In the genomic region with DNA sequence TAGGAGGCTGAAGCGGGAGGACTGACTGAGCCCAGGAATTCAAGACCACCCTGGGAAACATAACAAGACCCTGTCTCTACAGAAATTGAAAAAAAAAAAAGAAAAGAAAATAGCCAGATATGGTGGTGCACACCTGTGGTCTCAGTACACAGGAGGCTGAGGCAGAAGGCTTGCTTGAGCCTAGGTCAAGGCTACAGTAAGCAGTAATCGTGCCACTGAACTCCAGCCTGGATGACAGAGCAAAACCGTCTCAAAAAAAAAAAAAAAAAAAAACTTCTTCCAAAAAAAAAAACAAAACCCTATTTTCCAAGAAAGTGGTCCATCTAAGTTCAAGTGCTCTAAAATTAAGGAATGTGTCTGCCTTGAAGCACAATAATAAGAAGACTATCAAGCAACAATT, we compare ENCODE assay signal across 1 cellular context.
TF ChIP-seq lines count a peak whose summit lies in the region.

No MANE protein-coding gene starts in this region.

TF ChIP-seq in HepG2, 621 proteins besides CTCF, POLR2A, EP300 and RAD21:
- TF ChIP-seq YY1 (IDR thresholded peaks at IDR 0.05; ENCODE audit: insufficient read depth, insufficient replicate concordance, low read depth, low read length) (no peak), NFE2L1 (CRISPR knock-in tag; IDR thresholded peaks at IDR 0.05; ENCODE audit: borderline replicate concordance) (no peak), CC2D1A (CRISPR knock-in tag; IDR thresholded peaks at IDR 0.05) (no peak), TEF (CRISPR knock-in tag; IDR thresholded peaks at IDR 0.05) (0 out of 2 replicates have a peak, but pooled peaks have one; percentile 29), NKX3-1 (CRISPR knock-in tag; IDR thresholded peaks at IDR 0.05) (no peak)
- TF ChIP-seq, protein P1, sequence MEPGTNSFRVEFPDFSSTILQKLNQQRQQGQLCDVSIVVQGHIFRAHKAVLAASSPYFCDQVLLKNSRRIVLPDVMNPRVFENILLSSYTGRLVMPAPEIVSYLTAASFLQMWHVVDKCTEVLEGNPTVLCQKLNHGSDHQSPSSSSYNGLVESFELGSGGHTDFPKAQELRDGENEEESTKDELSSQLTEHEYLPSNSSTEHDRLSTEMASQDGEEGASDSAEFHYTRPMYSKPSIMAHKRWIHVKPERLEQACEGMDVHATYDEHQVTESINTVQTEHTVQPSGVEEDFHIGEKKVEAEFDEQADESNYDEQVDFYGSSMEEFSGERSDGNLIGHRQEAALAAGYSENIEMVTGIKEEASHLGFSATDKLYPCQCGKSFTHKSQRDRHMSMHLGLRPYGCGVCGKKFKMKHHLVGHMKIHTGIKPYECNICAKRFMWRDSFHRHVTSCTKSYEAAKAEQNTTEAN (CRISPR knock-in tag; conservative IDR thresholded peaks at IDR 0.05) = no peak
